1 cellular context compared by ENCODE assay signal in the genomic region with DNA sequence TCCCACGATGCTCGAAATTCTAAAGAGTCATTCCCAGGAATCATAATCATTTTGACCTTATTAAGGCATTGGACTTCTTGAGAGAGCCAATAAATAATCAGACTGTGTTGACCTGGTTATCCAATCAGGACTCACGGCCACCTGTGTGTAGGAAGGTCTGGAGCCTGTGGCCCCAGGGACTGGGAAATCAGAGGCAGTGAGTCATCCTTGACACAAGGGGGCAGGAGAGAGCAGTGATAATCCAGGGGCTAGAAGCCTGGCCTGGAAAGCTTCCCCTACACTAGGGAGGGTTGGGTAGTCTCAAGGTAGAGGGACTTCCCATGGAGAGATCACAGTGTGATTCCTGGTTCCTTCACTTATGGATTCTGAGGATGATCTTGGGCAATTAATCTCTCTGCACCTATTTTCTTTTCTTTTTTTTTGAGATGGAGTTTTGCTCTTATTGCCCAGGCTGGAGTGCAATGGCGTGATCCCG.
TF ChIP-seq lines count a peak whose summit lies in the region.

No MANE protein-coding gene starts in this region.

TF ChIP-seq in HepG2, 621 proteins besides CTCF, POLR2A, EP300 and RAD21 (continues in another document):
- TF ChIP-seq ZNF33B (CRISPR knock-in tag; IDR thresholded peaks at IDR 0.05), result no peak
- TF ChIP-seq, protein P1, sequence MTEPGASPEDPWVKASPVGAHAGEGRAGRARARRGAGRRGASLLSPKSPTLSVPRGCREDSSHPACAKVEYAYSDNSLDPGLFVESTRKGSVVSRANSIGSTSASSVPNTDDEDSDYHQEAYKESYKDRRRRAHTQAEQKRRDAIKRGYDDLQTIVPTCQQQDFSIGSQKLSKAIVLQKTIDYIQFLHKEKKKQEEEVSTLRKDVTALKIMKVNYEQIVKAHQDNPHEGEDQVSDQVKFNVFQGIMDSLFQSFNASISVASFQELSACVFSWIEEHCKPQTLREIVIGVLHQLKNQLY (CRISPR knock-in tag; IDR thresholded peaks at IDR 0.05), result no peak
- TF ChIP-seq RFXAP (CRISPR knock-in tag; IDR thresholded peaks at IDR 0.05; ENCODE audit: borderline replicate concordance), result no peak
- TF ChIP-seq JUND (CRISPR knock-in tag; IDR thresholded peaks at IDR 0.05), result 0 out of 2 replicates have a peak, but pooled peaks have one; percentile 33
- TF ChIP-seq, protein P2, sequence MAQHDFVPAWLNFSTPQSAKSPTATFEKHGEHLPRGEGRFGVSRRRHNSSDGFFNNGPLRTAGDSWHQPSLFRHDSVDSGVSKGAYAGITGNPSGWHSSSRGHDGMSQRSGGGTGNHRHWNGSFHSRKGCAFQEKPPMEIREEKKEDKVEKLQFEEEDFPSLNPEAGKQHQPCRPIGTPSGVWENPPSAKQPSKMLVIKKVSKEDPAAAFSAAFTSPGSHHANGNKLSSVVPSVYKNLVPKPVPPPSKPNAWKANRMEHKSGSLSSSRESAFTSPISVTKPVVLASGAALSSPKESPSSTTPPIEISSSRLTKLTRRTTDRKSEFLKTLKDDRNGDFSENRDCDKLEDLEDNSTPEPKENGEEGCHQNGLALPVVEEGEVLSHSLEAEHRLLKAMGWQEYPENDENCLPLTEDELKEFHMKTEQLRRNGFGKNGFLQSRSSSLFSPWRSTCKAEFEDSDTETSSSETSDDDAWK (CRISPR knock-in tag; IDR thresholded peaks at IDR 0.05), result no peak
- TF ChIP-seq SMARCE1 (IDR thresholded peaks at IDR 0.05; ENCODE audit: borderline replicate concordance), result no peak
- TF ChIP-seq GATAD2A (CRISPR knock-in tag; IDR thresholded peaks at IDR 0.05), result peak; percentile 29; the same call in 1 of the 2 replicates
- 0 out of 2 replicates have a peak, but pooled peaks have one; percentile 14 for TF ChIP-seq ZNF121 (CRISPR knock-in tag; IDR thresholded peaks at IDR 0.05)
- no peak for TF ChIP-seq ZZZ3 (CRISPR knock-in tag; IDR thresholded peaks at IDR 0.05; ENCODE audit: borderline replicate concordance)
- TF ChIP-seq, protein P3, sequence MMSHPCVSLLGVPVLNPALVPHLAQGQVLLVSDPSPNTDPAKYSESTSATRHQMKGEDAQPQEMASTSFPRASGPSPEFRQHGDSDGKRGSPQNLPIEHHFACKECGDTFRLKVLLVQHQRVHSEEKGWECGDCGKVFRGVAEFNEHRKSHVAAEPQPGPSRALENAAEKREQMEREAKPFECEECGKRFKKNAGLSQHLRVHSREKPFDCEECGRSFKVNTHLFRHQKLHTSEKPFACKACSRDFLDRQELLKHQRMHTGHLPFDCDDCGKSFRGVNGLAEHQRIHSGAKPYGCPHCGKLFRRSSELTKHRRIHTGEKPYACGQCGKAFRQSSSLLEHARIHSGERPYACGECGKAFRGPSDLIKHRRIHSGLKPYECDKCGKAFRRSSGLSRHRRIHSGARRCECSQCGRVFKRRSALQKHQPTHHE (CRISPR knock-in tag; IDR thresholded peaks at IDR 0.05; ENCODE audit: borderline replicate concordance), result no peak
- no peak for TF ChIP-seq POLR2AphosphoS2 (IDR thresholded peaks at IDR 0.05; ENCODE audit: low read depth, low read length)
- TF ChIP-seq RBFOX2 (IDR thresholded peaks at IDR 0.05; ENCODE audit: low read depth, low read length), result no peak
- no peak for TF ChIP-seq KDM5A (IDR thresholded peaks at IDR 0.05; ENCODE audit: borderline replicate concordance, low read length)
- TF ChIP-seq ZNF256 (CRISPR knock-in tag; conservative IDR thresholded peaks at IDR 0.05), result no peak
- TF ChIP-seq, protein P4, sequence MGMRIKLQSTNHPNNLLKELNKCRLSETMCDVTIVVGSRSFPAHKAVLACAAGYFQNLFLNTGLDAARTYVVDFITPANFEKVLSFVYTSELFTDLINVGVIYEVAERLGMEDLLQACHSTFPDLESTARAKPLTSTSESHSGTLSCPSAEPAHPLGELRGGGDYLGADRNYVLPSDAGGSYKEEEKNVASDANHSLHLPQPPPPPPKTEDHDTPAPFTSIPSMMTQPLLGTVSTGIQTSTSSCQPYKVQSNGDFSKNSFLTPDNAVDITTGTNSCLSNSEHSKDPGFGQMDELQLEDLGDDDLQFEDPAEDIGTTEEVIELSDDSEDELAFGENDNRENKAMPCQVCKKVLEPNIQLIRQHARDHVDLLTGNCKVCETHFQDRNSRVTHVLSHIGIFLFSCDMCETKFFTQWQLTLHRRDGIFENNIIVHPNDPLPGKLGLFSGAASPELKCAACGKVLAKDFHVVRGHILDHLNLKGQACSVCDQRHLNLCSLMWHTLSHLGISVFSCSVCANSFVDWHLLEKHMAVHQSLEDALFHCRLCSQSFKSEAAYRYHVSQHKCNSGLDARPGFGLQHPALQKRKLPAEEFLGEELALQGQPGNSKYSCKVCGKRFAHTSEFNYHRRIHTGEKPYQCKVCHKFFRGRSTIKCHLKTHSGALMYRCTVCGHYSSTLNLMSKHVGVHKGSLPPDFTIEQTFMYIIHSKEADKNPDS (CRISPR knock-in tag; IDR thresholded peaks at IDR 0.05), result no peak
- TF ChIP-seq JUN (CRISPR knock-in tag; IDR thresholded peaks at IDR 0.05), result no peak
- TF ChIP-seq ZNF530 (CRISPR knock-in tag; IDR thresholded peaks at IDR 0.05; ENCODE audit: low read depth), result no peak
- no peak for TF ChIP-seq MEIS2 (CRISPR knock-in tag; IDR thresholded peaks at IDR 0.05)
- TF ChIP-seq, protein P5, sequence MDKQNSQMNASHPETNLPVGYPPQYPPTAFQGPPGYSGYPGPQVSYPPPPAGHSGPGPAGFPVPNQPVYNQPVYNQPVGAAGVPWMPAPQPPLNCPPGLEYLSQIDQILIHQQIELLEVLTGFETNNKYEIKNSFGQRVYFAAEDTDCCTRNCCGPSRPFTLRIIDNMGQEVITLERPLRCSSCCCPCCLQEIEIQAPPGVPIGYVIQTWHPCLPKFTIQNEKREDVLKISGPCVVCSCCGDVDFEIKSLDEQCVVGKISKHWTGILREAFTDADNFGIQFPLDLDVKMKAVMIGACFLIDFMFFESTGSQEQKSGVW (CRISPR knock-in tag; IDR thresholded peaks at IDR 0.05; ENCODE audit: borderline replicate concordance), result no peak
- TF ChIP-seq ETV6 (CRISPR knock-in tag; conservative IDR thresholded peaks at IDR 0.05), result no peak
- no peak for TF ChIP-seq CBX5 (CRISPR knock-in tag; IDR thresholded peaks at IDR 0.05; ENCODE audit: borderline replicate concordance)
- TF ChIP-seq, protein P6, sequence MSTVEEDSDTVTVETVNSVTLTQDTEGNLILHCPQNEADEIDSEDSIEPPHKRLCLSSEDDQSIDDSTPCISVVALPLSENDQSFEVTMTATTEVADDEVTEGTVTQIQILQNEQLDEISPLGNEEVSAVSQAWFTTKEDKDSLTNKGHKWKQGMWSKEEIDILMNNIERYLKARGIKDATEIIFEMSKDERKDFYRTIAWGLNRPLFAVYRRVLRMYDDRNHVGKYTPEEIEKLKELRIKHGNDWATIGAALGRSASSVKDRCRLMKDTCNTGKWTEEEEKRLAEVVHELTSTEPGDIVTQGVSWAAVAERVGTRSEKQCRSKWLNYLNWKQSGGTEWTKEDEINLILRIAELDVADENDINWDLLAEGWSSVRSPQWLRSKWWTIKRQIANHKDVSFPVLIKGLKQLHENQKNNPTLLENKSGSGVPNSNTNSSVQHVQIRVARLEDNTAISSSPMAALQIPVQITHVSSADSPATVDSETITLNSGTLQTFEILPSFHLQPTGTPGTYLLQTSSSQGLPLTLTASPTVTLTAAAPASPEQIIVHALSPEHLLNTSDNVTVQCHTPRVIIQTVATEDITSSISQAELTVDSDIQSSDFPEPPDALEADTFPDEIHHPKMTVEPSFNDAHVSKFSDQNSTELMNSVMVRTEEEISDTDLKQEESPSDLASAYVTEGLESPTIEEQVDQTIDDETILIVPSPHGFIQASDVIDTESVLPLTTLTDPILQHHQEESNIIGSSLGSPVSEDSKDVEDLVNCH (CRISPR knock-in tag; IDR thresholded peaks at IDR 0.05), result no peak
- no peak for TF ChIP-seq FOXK2 (IDR thresholded peaks at IDR 0.05)
- TF ChIP-seq HIVEP1 (CRISPR knock-in tag; IDR thresholded peaks at IDR 0.05), result no peak
- TF ChIP-seq ELF4 (CRISPR knock-in tag; IDR thresholded peaks at IDR 0.05; ENCODE audit: borderline replicate concordance), result no peak
- TF ChIP-seq SMAD9 (CRISPR knock-in tag; IDR thresholded peaks at IDR 0.05), result no peak
- TF ChIP-seq ZNF350 (CRISPR knock-in tag; IDR thresholded peaks at IDR 0.05; ENCODE audit: borderline replicate concordance, low read depth), result 0 out of 2 replicates have a peak, but pooled peaks have one; percentile 21
- peak; percentile 32; the same call in 1 of the 2 replicates for TF ChIP-seq RFXANK (CRISPR knock-in tag; IDR thresholded peaks at IDR 0.05)
- TF ChIP-seq, protein P7, sequence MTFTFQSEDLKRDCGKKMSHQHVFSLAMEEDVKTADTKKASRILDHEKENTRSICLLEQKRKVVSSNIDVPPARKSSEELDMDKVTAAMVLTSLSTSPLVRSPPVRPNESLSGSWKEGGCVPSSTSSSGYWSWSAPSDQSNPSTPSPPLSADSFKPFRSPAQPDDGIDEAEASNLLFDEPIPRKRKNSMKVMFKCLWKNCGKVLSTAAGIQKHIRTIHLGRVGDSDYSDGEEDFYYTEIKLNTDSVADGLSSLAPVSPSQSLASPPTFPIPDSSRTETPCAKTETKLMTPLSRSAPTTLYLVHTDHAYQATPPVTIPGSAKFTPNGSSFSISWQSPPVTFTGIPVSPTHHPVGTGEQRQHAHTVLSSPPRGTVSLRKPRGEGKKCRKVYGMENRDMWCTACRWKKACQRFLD (CRISPR knock-in tag; IDR thresholded peaks at IDR 0.05; ENCODE audit: borderline replicate concordance), result no peak
- no peak for TF ChIP-seq SKI (IDR thresholded peaks at IDR 0.05; ENCODE audit: partially characterized antibody)
- no peak for TF ChIP-seq ZC3H13 (CRISPR knock-in tag; IDR thresholded peaks at IDR 0.05)
- TF ChIP-seq ZNF484 (CRISPR knock-in tag; IDR thresholded peaks at IDR 0.05; ENCODE audit: borderline replicate concordance, low read depth), result no peak
- TF ChIP-seq, protein P8, sequence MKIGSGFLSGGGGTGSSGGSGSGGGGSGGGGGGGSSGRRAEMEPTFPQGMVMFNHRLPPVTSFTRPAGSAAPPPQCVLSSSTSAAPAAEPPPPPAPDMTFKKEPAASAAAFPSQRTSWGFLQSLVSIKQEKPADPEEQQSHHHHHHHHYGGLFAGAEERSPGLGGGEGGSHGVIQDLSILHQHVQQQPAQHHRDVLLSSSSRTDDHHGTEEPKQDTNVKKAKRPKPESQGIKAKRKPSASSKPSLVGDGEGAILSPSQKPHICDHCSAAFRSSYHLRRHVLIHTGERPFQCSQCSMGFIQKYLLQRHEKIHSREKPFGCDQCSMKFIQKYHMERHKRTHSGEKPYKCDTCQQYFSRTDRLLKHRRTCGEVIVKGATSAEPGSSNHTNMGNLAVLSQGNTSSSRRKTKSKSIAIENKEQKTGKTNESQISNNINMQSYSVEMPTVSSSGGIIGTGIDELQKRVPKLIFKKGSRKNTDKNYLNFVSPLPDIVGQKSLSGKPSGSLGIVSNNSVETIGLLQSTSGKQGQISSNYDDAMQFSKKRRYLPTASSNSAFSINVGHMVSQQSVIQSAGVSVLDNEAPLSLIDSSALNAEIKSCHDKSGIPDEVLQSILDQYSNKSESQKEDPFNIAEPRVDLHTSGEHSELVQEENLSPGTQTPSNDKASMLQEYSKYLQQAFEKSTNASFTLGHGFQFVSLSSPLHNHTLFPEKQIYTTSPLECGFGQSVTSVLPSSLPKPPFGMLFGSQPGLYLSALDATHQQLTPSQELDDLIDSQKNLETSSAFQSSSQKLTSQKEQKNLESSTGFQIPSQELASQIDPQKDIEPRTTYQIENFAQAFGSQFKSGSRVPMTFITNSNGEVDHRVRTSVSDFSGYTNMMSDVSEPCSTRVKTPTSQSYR (CRISPR knock-in tag; IDR thresholded peaks at IDR 0.05; ENCODE audit: borderline replicate concordance), result no peak
- no peak for TF ChIP-seq PRPF4 (IDR thresholded peaks at IDR 0.05; ENCODE audit: low read depth, low read length, poor library complexity, severe bottlenecking)
- 0 out of 2 replicates have a peak, but pooled peaks have one; percentile 27 for TF ChIP-seq FOXA3 (CRISPR knock-in tag; IDR thresholded peaks at IDR 0.05)
- TF ChIP-seq FOXO1 (CRISPR knock-in tag; IDR thresholded peaks at IDR 0.05), result no peak
- TF ChIP-seq, protein P9, sequence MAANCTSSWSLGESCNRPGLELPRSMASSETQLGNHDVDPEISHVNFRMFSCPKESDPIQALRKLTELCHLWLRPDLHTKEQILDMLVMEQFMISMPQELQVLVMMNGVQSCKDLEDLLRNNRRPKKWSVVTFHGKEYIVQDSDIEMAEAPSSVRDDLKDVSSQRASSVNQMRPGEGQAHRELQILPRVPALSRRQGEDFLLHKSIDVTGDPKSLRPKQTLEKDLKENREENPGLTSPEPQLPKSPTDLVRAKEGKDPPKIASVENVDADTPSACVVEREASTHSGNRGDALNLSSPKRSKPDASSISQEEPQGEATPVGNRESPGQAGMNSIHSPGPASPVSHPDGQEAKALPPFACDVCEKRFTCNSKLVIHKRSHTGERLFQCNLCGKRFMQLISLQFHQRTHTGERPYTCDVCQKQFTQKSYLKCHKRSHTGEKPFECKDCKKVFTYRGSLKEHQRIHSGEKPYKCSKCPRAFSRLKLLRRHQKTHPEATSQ (CRISPR knock-in tag; IDR thresholded peaks at IDR 0.05; ENCODE audit: borderline replicate concordance), result no peak
- no peak for TF ChIP-seq SALL2 (CRISPR knock-in tag; IDR thresholded peaks at IDR 0.05)
- TF ChIP-seq SMAD1 (CRISPR knock-in tag; IDR thresholded peaks at IDR 0.05; ENCODE audit: borderline replicate concordance, low read depth), result no peak
- peak; percentile 87 for TF ChIP-seq FOSL2 (CRISPR knock-in tag; IDR thresholded peaks at IDR 0.05)
- TF ChIP-seq, protein P10, sequence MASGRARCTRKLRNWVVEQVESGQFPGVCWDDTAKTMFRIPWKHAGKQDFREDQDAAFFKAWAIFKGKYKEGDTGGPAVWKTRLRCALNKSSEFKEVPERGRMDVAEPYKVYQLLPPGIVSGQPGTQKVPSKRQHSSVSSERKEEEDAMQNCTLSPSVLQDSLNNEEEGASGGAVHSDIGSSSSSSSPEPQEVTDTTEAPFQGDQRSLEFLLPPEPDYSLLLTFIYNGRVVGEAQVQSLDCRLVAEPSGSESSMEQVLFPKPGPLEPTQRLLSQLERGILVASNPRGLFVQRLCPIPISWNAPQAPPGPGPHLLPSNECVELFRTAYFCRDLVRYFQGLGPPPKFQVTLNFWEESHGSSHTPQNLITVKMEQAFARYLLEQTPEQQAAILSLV (CRISPR knock-in tag; IDR thresholded peaks at IDR 0.05; ENCODE audit: borderline replicate concordance), result no peak
- no peak for TF ChIP-seq ZNF629 (CRISPR knock-in tag; conservative IDR thresholded peaks at IDR 0.05)
- no peak for TF ChIP-seq ZNF557 (CRISPR knock-in tag; IDR thresholded peaks at IDR 0.05)
- TF ChIP-seq ZNF205 (CRISPR knock-in tag; IDR thresholded peaks at IDR 0.05), result 0 out of 2 replicates have a peak, but pooled peaks have one; percentile 17
- TF ChIP-seq NFIB (CRISPR knock-in tag; IDR thresholded peaks at IDR 0.05; ENCODE audit: borderline replicate concordance), result no peak
- TF ChIP-seq ZNF234 (CRISPR knock-in tag; conservative IDR thresholded peaks at IDR 0.05), result no peak
- TF ChIP-seq IRF2 (CRISPR knock-in tag; IDR thresholded peaks at IDR 0.05), result no peak
- TF ChIP-seq, protein P11, sequence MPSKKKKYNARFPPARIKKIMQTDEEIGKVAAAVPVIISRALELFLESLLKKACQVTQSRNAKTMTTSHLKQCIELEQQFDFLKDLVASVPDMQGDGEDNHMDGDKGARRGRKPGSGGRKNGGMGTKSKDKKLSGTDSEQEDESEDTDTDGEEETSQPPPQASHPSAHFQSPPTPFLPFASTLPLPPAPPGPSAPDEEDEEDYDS (CRISPR knock-in tag; IDR thresholded peaks at IDR 0.05), result no peak
